8 cellular contexts compared by ENCODE assay signal in genomic region chr1:215566556-215567490, GRCh38. TPM values are rescaled to one million over a fixed set of nuclear protein-coding genes. Genes with fewer than 3 reads are reported as not detected.
A peak's percentile ranks its signal among the peaks of the same experiment; 100 is the strongest.
DNase-seq lines count a peak whose midpoint lies in the region; TF ChIP-seq lines count a peak whose summit lies in the region.

TSS of gene KCTD3 (plus strand) at chr1:215567304. CDS start at chr1:215567686, 382 bp downstream.

- intact Hi-C loops in left ventricle myocardium inferior (cut with micrococcal nuclease) = no loop called here
- intact Hi-C loops in posterior cingulate gyrus (cut with DNase I) = loop anchor here (2.0 to 10.0 kb wide), 2 partner anchors 40 to 1038 kb away; no protein-coding TSS in a partner anchor

- TF ChIP-seq POLR2A in Raji (IDR thresholded peaks at IDR 0.05; ENCODE audit: insufficient read depth, low read depth, low read length) = peak; percentile 55

- H3K36me3 ChIP-seq in H7 (replicated peaks; ENCODE audit: control insufficient read depth, insufficient read depth, low read length) = no peaks in the 10 kb centered on the region
- no peaks in the 10 kb centered on the region for H3K36me3 ChIP-seq in left ventricle myocardium inferior

- H3K27ac ChIP-seq in left ventricle myocardium inferior (replicated peaks) = peak within 1 kb of the TSS; percentile 94

- peak within 1 kb of the TSS; percentile 63 for H3K4me3 ChIP-seq in H7 (ENCODE audit: insufficient read depth, low read depth, low read length)
- peak within 1 kb of the TSS; percentile 53 for H3K4me3 ChIP-seq in LNCaP clone FGC (ENCODE audit: low read depth, low read length)
- peak within 1 kb of the TSS; percentile 87 for H3K4me3 ChIP-seq in left ventricle myocardium inferior

- TF ChIP-seq CTCF in LNCaP clone FGC (IDR thresholded peaks at IDR 0.05; ENCODE audit: control insufficient read depth, extremely low read depth, insufficient read depth) (no peak), left ventricle myocardium inferior (IDR thresholded peaks at IDR 0.05; ENCODE audit: borderline replicate concordance) (no peak)

- H3K4me1 ChIP-seq in left ventricle myocardium inferior = peaks cover 49% of the 10 kb centered on the region

- H3K27me3 ChIP-seq in H7 (ENCODE audit: control insufficient read depth, insufficient read depth, low read length) = no peaks in the 10 kb centered on the region
- no peaks in the 10 kb centered on the region for H3K27me3 ChIP-seq in left ventricle myocardium inferior (ENCODE audit: low read depth)

- no peaks in the 10 kb centered on the region for H3K9me3 ChIP-seq in left ventricle myocardium inferior (replicated peaks)

- DNase-seq in GDM1 (lab: John Stamatoyannopoulos, UW) (peak; percentile 59), H7 (no peak), LNCaP clone FGC (ENCODE audit: low read depth) (peak; percentile 67), amygdala (lab: John Stamatoyannopoulos, UW) (peak in 54 of 56 donors; percentile 3 to 82 (median 64)), left ventricle myocardium inferior (peak; percentile 86), posterior cingulate gyrus (peak; percentile 67 to 97 (median 80))
- DNase-seq in effector CD4-positive, alpha-beta T cell = no peak

RNA-seq across cellular contexts. Expression of gene KCTD3, which starts in this region (rescaled TPM):
- 67.9 and 74.8 TPM in 2 replicates for total RNA-seq in H7 (2014; rRNA removed; shearing (Covaris generic))
- 11.2 TPM for total RNA-seq in left ventricle myocardium inferior

Comparison
In these comparisons a context has a peak if more than half of its experiments do, and no peak if none do; other contexts are left out.
1. DNase-seq: peak in GDM1 (single experiment), LNCaP clone FGC (single experiment), amygdala (54 of 56), left ventricle myocardium inferior (single experiment) and posterior cingulate gyrus (10 of 10); none in H7 (single experiment) and effector CD4-positive, alpha-beta T cell (single experiment).
2. Peak in every context shown above with its lines, with median percentiles within 50 percentile points of each other: H3K4me3 ChIP-seq.